1 cellular context compared by ENCODE assay signal in the genomic region with DNA sequence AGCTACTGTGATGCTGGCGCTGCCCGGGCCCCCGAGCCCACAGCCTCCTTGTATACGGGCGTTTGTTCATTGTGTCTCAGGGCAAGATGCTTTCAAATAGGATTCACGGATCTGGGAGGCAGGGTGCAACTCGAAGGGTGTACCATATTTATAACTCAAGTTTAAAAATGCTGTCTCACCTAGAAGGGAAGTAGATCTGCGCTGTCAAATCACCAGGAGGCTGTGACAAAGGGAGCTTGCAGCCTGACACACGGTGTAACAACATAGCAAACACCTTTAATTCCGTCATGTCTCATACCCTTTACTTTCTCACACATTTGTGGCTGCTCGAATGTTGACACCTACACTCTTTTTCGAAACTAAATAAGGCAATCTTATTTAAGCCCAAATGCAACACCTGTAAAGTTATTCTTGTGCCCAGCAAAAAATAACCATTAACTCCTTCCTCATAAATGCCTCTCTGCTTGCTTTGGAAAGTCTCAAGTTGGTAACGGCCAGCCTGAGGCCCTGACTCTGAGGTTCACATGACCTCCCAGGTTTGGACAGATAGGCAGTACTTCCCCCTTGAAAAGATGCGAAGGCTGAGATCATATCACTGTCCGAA.
TF ChIP-seq lines count a peak whose summit lies in the region.

No MANE protein-coding gene starts in this region.

TF ChIP-seq in K562, 482 proteins besides CTCF, POLR2A, EP300 and RAD21 (continued from another document and continues in another):
- TF ChIP-seq, protein P1, sequence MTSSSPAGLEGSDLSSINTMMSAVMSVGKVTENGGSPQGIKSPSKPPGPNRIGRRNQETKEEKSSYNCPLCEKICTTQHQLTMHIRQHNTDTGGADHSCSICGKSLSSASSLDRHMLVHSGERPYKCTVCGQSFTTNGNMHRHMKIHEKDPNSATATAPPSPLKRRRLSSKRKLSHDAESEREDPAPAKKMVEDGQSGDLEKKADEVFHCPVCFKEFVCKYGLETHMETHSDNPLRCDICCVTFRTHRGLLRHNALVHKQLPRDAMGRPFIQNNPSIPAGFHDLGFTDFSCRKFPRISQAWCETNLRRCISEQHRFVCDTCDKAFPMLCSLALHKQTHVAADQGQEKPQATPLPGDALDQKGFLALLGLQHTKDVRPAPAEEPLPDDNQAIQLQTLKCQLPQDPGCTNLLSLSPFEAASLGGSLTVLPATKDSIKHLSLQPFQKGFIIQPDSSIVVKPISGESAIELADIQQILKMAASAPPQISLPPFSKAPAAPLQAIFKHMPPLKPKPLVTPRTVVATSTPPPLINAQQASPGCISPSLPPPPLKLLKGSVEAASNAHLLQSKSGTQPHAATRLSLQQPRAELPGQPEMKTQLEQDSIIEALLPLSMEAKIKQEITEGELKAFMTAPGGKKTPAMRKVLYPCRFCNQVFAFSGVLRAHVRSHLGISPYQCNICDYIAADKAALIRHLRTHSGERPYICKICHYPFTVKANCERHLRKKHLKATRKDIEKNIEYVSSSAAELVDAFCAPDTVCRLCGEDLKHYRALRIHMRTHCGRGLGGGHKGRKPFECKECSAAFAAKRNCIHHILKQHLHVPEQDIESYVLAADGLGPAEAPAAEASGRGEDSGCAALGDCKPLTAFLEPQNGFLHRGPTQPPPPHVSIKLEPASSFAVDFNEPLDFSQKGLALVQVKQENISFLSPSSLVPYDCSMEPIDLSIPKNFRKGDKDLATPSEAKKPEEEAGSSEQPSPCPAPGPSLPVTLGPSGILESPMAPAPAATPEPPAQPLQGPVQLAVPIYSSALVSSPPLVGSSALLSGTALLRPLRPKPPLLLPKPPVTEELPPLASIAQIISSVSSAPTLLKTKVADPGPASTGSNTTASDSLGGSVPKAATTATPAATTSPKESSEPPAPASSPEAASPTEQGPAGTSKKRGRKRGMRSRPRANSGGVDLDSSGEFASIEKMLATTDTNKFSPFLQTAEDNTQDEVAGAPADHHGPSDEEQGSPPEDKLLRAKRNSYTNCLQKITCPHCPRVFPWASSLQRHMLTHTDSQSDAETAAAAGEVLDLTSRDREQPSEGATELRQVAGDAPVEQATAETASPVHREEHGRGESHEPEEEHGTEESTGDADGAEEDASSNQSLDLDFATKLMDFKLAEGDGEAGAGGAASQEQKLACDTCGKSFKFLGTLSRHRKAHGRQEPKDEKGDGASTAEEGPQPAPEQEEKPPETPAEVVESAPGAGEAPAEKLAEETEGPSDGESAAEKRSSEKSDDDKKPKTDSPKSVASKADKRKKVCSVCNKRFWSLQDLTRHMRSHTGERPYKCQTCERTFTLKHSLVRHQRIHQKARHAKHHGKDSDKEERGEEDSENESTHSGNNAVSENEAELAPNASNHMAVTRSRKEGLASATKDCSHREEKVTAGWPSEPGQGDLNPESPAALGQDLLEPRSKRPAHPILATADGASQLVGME (CRISPR knock-in tag; IDR thresholded peaks at IDR 0.05): no peak
- TF ChIP-seq ZNF354B (CRISPR knock-in tag; IDR thresholded peaks at IDR 0.05): no peak
- TF ChIP-seq MTA3 (IDR thresholded peaks at IDR 0.05; ENCODE audit: borderline replicate concordance): 0 out of 2 replicates have a peak, but pooled peaks have one; percentile 31
- no peak for TF ChIP-seq KLF16 (IDR thresholded peaks at IDR 0.05)
- no peak for TF ChIP-seq E2F6 (IDR thresholded peaks at IDR 0.05; ENCODE audit: borderline replicate concordance in 1 of 2, extremely low read depth in 1 of 2, insufficient read depth in 1 of 2, insufficient read length in 1 of 2, low read depth in 1 of 2, low read length in 1 of 2, poor library complexity in 1 of 2, severe bottlenecking in 1 of 2)
- no peak for TF ChIP-seq ZBTB1 (CRISPR knock-in tag; IDR thresholded peaks at IDR 0.05; ENCODE audit: borderline replicate concordance, low read depth)
- TF ChIP-seq CC2D1A (IDR thresholded peaks at IDR 0.05): peak; percentile 24; the same call in 1 of the 2 replicates
- TF ChIP-seq ESRRA (IDR thresholded peaks at IDR 0.05; ENCODE audit: borderline replicate concordance, low read depth): 0 out of 2 replicates have a peak, but pooled peaks have one; percentile 25
- TF ChIP-seq, protein P2, sequence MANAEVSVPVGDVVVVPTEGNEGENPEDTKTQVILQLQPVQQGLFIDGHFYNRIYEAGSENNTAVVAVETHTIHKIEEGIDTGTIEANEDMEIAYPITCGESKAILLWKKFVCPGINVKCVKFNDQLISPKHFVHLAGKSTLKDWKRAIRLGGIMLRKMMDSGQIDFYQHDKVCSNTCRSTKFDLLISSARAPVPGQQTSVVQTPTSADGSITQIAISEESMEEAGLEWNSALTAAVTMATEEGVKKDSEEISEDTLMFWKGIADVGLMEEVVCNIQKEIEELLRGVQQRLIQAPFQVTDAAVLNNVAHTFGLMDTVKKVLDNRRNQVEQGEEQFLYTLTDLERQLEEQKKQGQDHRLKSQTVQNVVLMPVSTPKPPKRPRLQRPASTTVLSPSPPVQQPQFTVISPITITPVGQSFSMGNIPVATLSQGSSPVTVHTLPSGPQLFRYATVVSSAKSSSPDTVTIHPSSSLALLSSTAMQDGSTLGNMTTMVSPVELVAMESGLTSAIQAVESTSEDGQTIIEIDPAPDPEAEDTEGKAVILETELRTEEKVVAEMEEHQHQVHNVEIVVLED (CRISPR knock-in tag; IDR thresholded peaks at IDR 0.05): no peak
- 0 out of 2 replicates have a peak, but pooled peaks have one; percentile 28 for TF ChIP-seq CREM (IDR thresholded peaks at IDR 0.05; ENCODE audit: low read depth)
- TF ChIP-seq KLF13 (tag; IDR thresholded peaks at IDR 0.05; ENCODE audit: borderline replicate concordance, low read depth): no peak
- TF ChIP-seq ZNF551 (CRISPR knock-in tag; IDR thresholded peaks at IDR 0.05): no peak
- TF ChIP-seq, protein P3, sequence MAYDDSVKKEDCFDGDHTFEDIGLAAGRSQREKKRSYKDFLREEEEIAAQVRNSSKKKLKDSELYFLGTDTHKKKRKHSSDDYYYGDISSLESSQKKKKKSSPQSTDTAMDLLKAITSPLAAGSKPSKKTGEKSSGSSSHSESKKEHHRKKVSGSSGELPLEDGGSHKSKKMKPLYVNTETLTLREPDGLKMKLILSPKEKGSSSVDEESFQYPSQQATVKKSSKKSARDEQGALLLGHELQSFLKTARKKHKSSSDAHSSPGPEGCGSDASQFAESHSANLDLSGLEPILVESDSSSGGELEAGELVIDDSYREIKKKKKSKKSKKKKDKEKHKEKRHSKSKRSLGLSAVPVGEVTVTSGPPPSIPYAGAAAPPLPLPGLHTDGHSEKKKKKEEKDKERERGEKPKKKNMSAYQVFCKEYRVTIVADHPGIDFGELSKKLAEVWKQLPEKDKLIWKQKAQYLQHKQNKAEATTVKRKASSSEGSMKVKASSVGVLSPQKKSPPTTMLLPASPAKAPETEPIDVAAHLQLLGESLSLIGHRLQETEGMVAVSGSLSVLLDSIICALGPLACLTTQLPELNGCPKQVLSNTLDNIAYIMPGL (CRISPR knock-in tag; IDR thresholded peaks at IDR 0.05): no peak
- no peak for TF ChIP-seq SP1 (CRISPR knock-in tag; IDR thresholded peaks at IDR 0.05)
- TF ChIP-seq ZNF444 (CRISPR knock-in tag; IDR thresholded peaks at IDR 0.05): no peak
- no peak for TF ChIP-seq DACH1 (IDR thresholded peaks at IDR 0.05; ENCODE audit: partially characterized antibody)
- 0 out of 2 replicates have a peak, but pooled peaks have one; percentile 5 for TF ChIP-seq KAT7 (CRISPR knock-in tag; IDR thresholded peaks at IDR 0.05; ENCODE audit: borderline replicate concordance)
- TF ChIP-seq ILF3 (IDR thresholded peaks at IDR 0.05; ENCODE audit: borderline replicate concordance): no peak
- TF ChIP-seq, protein P4, sequence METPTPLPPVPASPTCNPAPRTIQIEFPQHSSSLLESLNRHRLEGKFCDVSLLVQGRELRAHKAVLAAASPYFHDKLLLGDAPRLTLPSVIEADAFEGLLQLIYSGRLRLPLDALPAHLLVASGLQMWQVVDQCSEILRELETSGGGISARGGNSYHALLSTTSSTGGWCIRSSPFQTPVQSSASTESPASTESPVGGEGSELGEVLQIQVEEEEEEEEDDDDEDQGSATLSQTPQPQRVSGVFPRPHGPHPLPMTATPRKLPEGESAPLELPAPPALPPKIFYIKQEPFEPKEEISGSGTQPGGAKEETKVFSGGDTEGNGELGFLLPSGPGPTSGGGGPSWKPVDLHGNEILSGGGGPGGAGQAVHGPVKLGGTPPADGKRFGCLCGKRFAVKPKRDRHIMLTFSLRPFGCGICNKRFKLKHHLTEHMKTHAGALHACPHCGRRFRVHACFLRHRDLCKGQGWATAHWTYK (CRISPR knock-in tag; IDR thresholded peaks at IDR 0.05): 0 out of 2 replicates have a peak, but pooled peaks have one; percentile 23
- TF ChIP-seq BCL6 (CRISPR knock-in tag; IDR thresholded peaks at IDR 0.05): no peak
- TF ChIP-seq HOMEZ (CRISPR knock-in tag; IDR thresholded peaks at IDR 0.05): no peak
- TF ChIP-seq LCOR (CRISPR knock-in tag; IDR thresholded peaks at IDR 0.05): 0 out of 2 replicates have a peak, but pooled peaks have one; percentile 22
- TF ChIP-seq, protein P5, sequence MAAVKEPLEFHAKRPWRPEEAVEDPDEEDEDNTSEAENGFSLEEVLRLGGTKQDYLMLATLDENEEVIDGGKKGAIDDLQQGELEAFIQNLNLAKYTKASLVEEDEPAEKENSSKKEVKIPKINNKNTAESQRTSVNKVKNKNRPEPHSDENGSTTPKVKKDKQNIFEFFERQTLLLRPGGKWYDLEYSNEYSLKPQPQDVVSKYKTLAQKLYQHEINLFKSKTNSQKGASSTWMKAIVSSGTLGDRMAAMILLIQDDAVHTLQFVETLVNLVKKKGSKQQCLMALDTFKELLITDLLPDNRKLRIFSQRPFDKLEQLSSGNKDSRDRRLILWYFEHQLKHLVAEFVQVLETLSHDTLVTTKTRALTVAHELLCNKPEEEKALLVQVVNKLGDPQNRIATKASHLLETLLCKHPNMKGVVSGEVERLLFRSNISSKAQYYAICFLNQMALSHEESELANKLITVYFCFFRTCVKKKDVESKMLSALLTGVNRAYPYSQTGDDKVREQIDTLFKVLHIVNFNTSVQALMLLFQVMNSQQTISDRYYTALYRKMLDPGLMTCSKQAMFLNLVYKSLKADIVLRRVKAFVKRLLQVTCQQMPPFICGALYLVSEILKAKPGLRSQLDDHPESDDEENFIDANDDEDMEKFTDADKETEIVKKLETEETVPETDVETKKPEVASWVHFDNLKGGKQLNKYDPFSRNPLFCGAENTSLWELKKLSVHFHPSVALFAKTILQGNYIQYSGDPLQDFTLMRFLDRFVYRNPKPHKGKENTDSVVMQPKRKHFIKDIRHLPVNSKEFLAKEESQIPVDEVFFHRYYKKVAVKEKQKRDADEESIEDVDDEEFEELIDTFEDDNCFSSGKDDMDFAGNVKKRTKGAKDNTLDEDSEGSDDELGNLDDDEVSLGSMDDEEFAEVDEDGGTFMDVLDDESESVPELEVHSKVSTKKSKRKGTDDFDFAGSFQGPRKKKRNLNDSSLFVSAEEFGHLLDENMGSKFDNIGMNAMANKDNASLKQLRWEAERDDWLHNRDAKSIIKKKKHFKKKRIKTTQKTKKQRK (IDR thresholded peaks at IDR 0.05; ENCODE audit: borderline replicate concordance, low read depth, low read length): no peak
- TF ChIP-seq GTF2B (IDR thresholded peaks at IDR 0.05; ENCODE audit: extremely low read depth, insufficient read length): no peak
- TF ChIP-seq HOXB6 (CRISPR knock-in tag; IDR thresholded peaks at IDR 0.05; ENCODE audit: borderline replicate concordance): no peak
- no peak for TF ChIP-seq ZNF57 (CRISPR knock-in tag; IDR thresholded peaks at IDR 0.05)
- TF ChIP-seq ZC3H8 (IDR thresholded peaks at IDR 0.05): no peak
- TF ChIP-seq MYBL2 (IDR thresholded peaks at IDR 0.05; ENCODE audit: low read depth): no peak; the same call in 1 of the 2 replicates
- no peak for TF ChIP-seq MYBL2 (CRISPR knock-in tag; IDR thresholded peaks at IDR 0.05; ENCODE audit: borderline replicate concordance)
- peak in 1 of 2 experiments; percentile 46; a peak in 1 of 4 replicates for TF ChIP-seq RCOR1 (IDR thresholded peaks at IDR 0.05; ENCODE audit: borderline replicate concordance in 1 of 2, low read depth in 2 of 2, low read length in 2 of 2)
- no peak for TF ChIP-seq FOXK1 (CRISPR knock-in tag; IDR thresholded peaks at IDR 0.05; ENCODE audit: borderline replicate concordance)
- no peak for TF ChIP-seq ZNF717 (CRISPR knock-in tag; IDR thresholded peaks at IDR 0.05)
- no peak for TF ChIP-seq KAT8 (IDR thresholded peaks at IDR 0.05; ENCODE audit: low read depth)
- no peak for TF ChIP-seq PHB (CRISPR knock-in tag; IDR thresholded peaks at IDR 0.05)
- TF ChIP-seq, protein P6, sequence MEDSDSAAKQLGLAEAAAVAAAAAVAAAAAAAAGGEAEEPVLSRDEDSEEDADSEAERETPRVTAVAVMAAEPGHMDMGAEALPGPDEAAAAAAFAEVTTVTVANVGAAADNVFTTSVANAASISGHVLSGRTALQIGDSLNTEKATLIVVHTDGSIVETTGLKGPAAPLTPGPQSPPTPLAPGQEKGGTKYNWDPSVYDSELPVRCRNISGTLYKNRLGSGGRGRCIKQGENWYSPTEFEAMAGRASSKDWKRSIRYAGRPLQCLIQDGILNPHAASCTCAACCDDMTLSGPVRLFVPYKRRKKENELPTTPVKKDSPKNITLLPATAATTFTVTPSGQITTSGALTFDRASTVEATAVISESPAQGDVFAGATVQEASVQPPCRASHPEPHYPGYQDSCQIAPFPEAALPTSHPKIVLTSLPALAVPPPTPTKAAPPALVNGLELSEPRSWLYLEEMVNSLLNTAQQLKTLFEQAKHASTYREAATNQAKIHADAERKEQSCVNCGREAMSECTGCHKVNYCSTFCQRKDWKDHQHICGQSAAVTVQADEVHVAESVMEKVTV (CRISPR knock-in tag; IDR thresholded peaks at IDR 0.05): no peak
